ENCODE assay signal across 24 cellular contexts in genomic region chr11:106369224-106369623, GRCh38.
A peak's percentile ranks its signal among the peaks of the same experiment; 100 is the strongest.
DNase-seq lines count a peak whose midpoint lies in the region; ATAC-seq and TF ChIP-seq lines count a peak whose summit lies in the region.
"Had no signal": no experiment of that assay in that cellular context is flagged by ENCODE, and none has a peak within 500 bp of the region (broad histone marks: within the 10 kb centered on the region; RNA-seq: fewer than 3 reads in every experiment).

No MANE protein-coding gene starts in this region.

- POLR2A ChIA-PET in AG04450 (lab: Yijun Ruan, JAX): no interaction called here
- POLR2A ChIA-PET in Panc1 (lab: Charles Lee): no interaction called here

- H3K9me3 Mint-ChIP-seq in chondrocyte (ENCODE audit: low read depth): no peaks in the 10 kb centered on the region
- H3K9me3 Mint-ChIP-seq: activated naive CD8-positive, alpha-beta T cell treated with anti-CD3 and anti-CD28 coated beads, Interleukin-2, amount 50 U/mL, for 24 hours; activated T-cell treated with anti-CD3 and anti-CD28 coated beads, Interleukin-2, amount 50 U/mL, for 24 hours; brain; effector memory CD8-positive, alpha-beta T cell; T-helper 2 cell treated with Interferon-gamma antibody and Interleukin-4, amounts not matched to agents 5 μg/mL and 100 μg/mL, for 36 hours had no signal

- H2BK5ac ChIP-seq in mesenchymal stem cell (ENCODE audit: low read depth, low read length, poor library complexity, severe bottlenecking): no peak overlapping the region

- H3K4ac ChIP-seq in mesenchymal stem cell (ENCODE audit: low read depth in 1 of 2, low read length in 2 of 2): no peak overlapping the region

- H3K14ac ChIP-seq in mesenchymal stem cell (ENCODE audit: low read length in 2 of 2): no peak overlapping the region

- H4K91ac ChIP-seq in mesenchymal stem cell (ENCODE audit: low read length): no peak overlapping the region

- CTCF ChIA-PET in AG04450 (lab: Charles Lee) (interaction anchor here (0.8 to 1.5 kb wide), 3 partner anchors 9 to 15 kb away, joined by 3 to 7 read pairs (median 3); no protein-coding TSS in a partner anchor), Panc1 (lab: Charles Lee) (no interaction called here)

- H3K27ac ChIP-seq in AG04450 (ENCODE audit: low read depth, low read length) (peak overlapping the region; percentile 22), Panc1 (ENCODE audit: low read length) (no peak overlapping the region), mesenchymal stem cell (ENCODE audit: low read length, poor library complexity, severe bottlenecking) (peak overlapping the region; percentile 84)
- H3K27ac ChIP-seq: BLaER1, colonic mucosa, gastroesophageal sphincter had no signal

- H2AFZ ChIP-seq in mesenchymal stem cell (ENCODE audit: low read depth, low read length): no peak overlapping the region

- no TSS peak for BruUV-seq in Panc1 (replicated peaks; lab: Mats Ljungman, UMichigan)

- H3K27me3 Mint-ChIP-seq in chondrocyte (ENCODE audit: low read depth): no peaks in the 10 kb centered on the region
- H3K27me3 Mint-ChIP-seq: activated naive CD8-positive, alpha-beta T cell treated with anti-CD3 and anti-CD28 coated beads, Interleukin-2, amount 50 U/mL, for 24 hours; activated T-cell treated with anti-CD3 and anti-CD28 coated beads, Interleukin-2, amount 50 U/mL, for 24 hours; brain; effector memory CD8-positive, alpha-beta T cell had no signal

- H3K36me3 ChIP-seq in Panc1 (ENCODE audit: control insufficient read depth, insufficient read depth, low read length) (no peaks in the 10 kb centered on the region), mesenchymal stem cell (ENCODE audit: control insufficient read depth in 1 of 2, insufficient read depth in 2 of 2, low read depth in 1 of 2, low read length in 2 of 2) (no peaks in the 10 kb centered on the region)
- H3K36me3 ChIP-seq: BLaER1, colonic mucosa, gastroesophageal sphincter had no signal

- no peak overlapping the region for H3K4me2 ChIP-seq in mesenchymal stem cell (ENCODE audit: low read length, poor library complexity, severe bottlenecking)
- H3K4me2 ChIP-seq: BLaER1 had no signal

- H3K9ac ChIP-seq in mesenchymal stem cell (ENCODE audit: low read length): peak overlapping the region; percentile 48
- H3K9ac ChIP-seq: BLaER1 had no signal

- H3K4me1 ChIP-seq in Panc1 (ENCODE audit: control insufficient read depth, insufficient read depth, low read length) (no peaks in the 10 kb centered on the region), mesenchymal stem cell (ENCODE audit: control insufficient read depth, insufficient read depth, low read depth, low read length) (peaks cover 4% of the 10 kb centered on the region)
- H3K4me1 ChIP-seq: BLaER1, colonic mucosa, gastroesophageal sphincter had no signal

- intact Hi-C loops in Panc1 (cut with micrococcal nuclease; ENCODE audit: unreplicated experiment): no loop called here

- H3K27me3 ChIP-seq in AG04450 (ENCODE audit: control insufficient read depth, insufficient read depth, low read length) (no peaks in the 10 kb centered on the region), Panc1 (ENCODE audit: control insufficient read depth, insufficient read depth, low read length) (no peaks in the 10 kb centered on the region), mesenchymal stem cell (ENCODE audit: control insufficient read depth in 1 of 2, insufficient read depth in 1 of 2, low read length in 2 of 2) (no peaks in the 10 kb centered on the region)
- H3K27me3 ChIP-seq: BLaER1, colonic mucosa, gastroesophageal sphincter had no signal

- peak overlapping the region; percentile 67 for H3K27ac Mint-ChIP-seq in chondrocyte (ENCODE audit: unreplicated experiment)
- H3K27ac Mint-ChIP-seq: activated naive CD8-positive, alpha-beta T cell treated with anti-CD3 and anti-CD28 coated beads, Interleukin-2, amount 50 U/mL, for 24 hours; activated T-cell treated with anti-CD3 and anti-CD28 coated beads, Interleukin-2, amount 50 U/mL, for 24 hours; effector memory CD8-positive, alpha-beta T cell; natural killer cell; T-helper 2 cell treated with Interferon-gamma antibody and Interleukin-4, amounts not matched to agents 5 μg/mL and 100 μg/mL, for 36 hours had no signal

- WGBS in mesenchymal stem cell: 67% methylated on average over 1 of the region's 2 CpGs

- no peak overlapping the region for H3K23ac ChIP-seq in mesenchymal stem cell (ENCODE audit: low read length in 2 of 2)

- peaks cover 19% of the 10 kb centered on the region for H3K4me1 Mint-ChIP-seq in chondrocyte (ENCODE audit: low read depth)
- H3K4me1 Mint-ChIP-seq: activated naive CD8-positive, alpha-beta T cell treated with anti-CD3 and anti-CD28 coated beads, Interleukin-2, amount 50 U/mL, for 24 hours; natural killer cell had no signal

- in situ Hi-C loops in Panc1 (cut with HindIII; ENCODE audit: low pct_unique_long_range_greater_than_20kb, low sequenced_read_pairs): no loop called here

- ATAC-seq in Panc1: no peak
- ATAC-seq in HG02870 (IDR thresholded peaks at IDR 0.05; ENCODE audit: unreplicated experiment): no peak
- no peak for ATAC-seq in GM18870 (IDR thresholded peaks at IDR 0.05; ENCODE audit: unreplicated experiment)
- ATAC-seq: activated naive CD8-positive, alpha-beta T cell treated with anti-CD3 and anti-CD28 coated beads, Interleukin-2, amount 50 U/mL, for 24 hours; effector memory CD8-positive, alpha-beta T cell; gastroesophageal sphincter; natural killer cell had no signal

- H3K9me3 ChIP-seq in AG04450 (ENCODE audit: control insufficient read depth, insufficient read depth, low read length) (no peaks in the 10 kb centered on the region), Panc1 (ENCODE audit: control insufficient read depth, insufficient read depth, low read depth, low read length) (no peaks in the 10 kb centered on the region), mesenchymal stem cell (ENCODE audit: control insufficient read depth, low read length) (no peaks in the 10 kb centered on the region)
- H3K9me3 ChIP-seq: BLaER1, colonic mucosa, gastroesophageal sphincter had no signal

- no peak overlapping the region for H3K4me3 Mint-ChIP-seq in chondrocyte (ENCODE audit: unreplicated experiment)
- H3K4me3 Mint-ChIP-seq: activated naive CD8-positive, alpha-beta T cell treated with anti-CD3 and anti-CD28 coated beads, Interleukin-2, amount 50 U/mL, for 24 hours; activated T-cell treated with anti-CD3 and anti-CD28 coated beads, Interleukin-2, amount 50 U/mL, for 24 hours; brain; effector memory CD8-positive, alpha-beta T cell; natural killer cell; T-helper 2 cell treated with Interferon-gamma antibody and Interleukin-4, amounts not matched to agents 5 μg/mL and 100 μg/mL, for 36 hours had no signal

- no peak overlapping the region for H2AK5ac ChIP-seq in mesenchymal stem cell (ENCODE audit: low read length, severe bottlenecking)

- H2BK12ac ChIP-seq in mesenchymal stem cell (ENCODE audit: low read length in 2 of 2): no peak overlapping the region

- TF ChIP-seq CTCF in AG04450 (IDR thresholded peaks at IDR 0.05; ENCODE audit: low read depth, low read length) (no peak; the same call in 1 of the 2 replicates), Panc1 (IDR thresholded peaks at IDR 0.05) (peak; percentile 5; the same call in 1 of the 2 replicates), chondrocyte (IDR thresholded peaks at IDR 0.05) (peak; percentile 69)

- H3K18ac ChIP-seq in mesenchymal stem cell (ENCODE audit: low read depth in 1 of 2, low read length in 2 of 2): no peak overlapping the region

- no peak overlapping the region for H3K4me3 ChIP-seq in AG04450 (ENCODE audit: low read depth, low read length)
- no peak overlapping the region for H3K4me3 ChIP-seq in Panc1 (ENCODE audit: low read depth in 2 of 2, low read length in 2 of 2)
- no peak overlapping the region for H3K4me3 ChIP-seq in mesenchymal stem cell (ENCODE audit: insufficient read depth in 1 of 2, low read depth in 1 of 2, low read length in 2 of 2)
- H3K4me3 ChIP-seq: BLaER1, colonic mucosa, gastroesophageal sphincter had no signal

- DNase-seq in AG04450 (ENCODE audit: low read depth, low spot score) (no peak), Panc1 (ENCODE audit: low read depth, low spot score) (no peak), chondrocyte (ENCODE audit: low spot score) (no peak), mesenchymal stem cell (no peak), NCI-H2081 (lab: John Stamatoyannopoulos, UW) (no peak), globus pallidus (ENCODE audit: low spot score) (no peak)
- DNase-seq: activated gamma-delta T cell treated with Interleukin-2 at 50 U/mL for 16 hours; activated naive CD8-positive, alpha-beta T cell treated with anti-CD3 and anti-CD28 coated beads, Interleukin-2, amount 50 U/mL, for 24 hours; activated T-cell treated with anti-CD3 and anti-CD28 coated beads, Interleukin-2, amount 50 U/mL, for 24 hours; colonic mucosa; DMS79; effector memory CD8-positive, alpha-beta T cell; erythroblast; natural killer cell; NCI-H1436; occipital lobe; small intestine; stimulated activated CD4-positive, alpha-beta T cell treated with anti-CD3 and anti-CD28 coated beads, Interleukin-1b, Interleukin-23, amount 100 ng/mL, for 48 hours had no signal

- no peaks in the 10 kb centered on the region for H3K36me3 Mint-ChIP-seq in chondrocyte (ENCODE audit: low read depth)
- H3K36me3 Mint-ChIP-seq: brain, natural killer cell had no signal

- no peak overlapping the region for H4K8ac ChIP-seq in mesenchymal stem cell (ENCODE audit: low read length)

- H2BK120ac ChIP-seq in mesenchymal stem cell (ENCODE audit: low read depth, low read length): no peak overlapping the region

- no peak overlapping the region for H2BK15ac ChIP-seq in mesenchymal stem cell (ENCODE audit: low read depth, poor library complexity, severe bottlenecking)

- H3K79me1 ChIP-seq in mesenchymal stem cell (replicated peaks; ENCODE audit: low read length, poor library complexity, severe bottlenecking): no peaks in the 10 kb centered on the region
